15 cellular contexts compared by ENCODE assay signal in the genomic region with DNA sequence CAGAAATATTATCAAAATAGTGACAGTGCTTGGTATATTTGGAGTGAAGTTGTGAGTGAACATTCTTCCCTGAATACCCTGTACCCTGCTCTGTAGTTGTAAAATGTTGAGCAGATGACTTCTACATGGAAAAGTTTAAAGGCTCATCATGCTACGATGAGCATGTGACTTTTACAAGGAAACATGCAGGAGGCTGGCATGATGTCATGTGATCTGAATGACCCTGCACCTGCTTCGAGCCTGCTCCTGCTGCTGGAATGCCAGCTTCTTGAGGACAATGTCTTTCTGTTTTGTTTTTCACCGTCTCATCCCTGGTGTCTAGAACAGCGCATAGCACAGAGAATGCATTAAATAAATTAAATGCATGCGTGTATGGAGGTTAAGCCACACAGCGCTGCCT. TPM values are rescaled to one million over a fixed set of nuclear protein-coding genes. Genes with fewer than 3 reads are reported as not detected.
DNase-seq lines count a peak whose midpoint lies in the region; ATAC-seq, FAIRE-seq and TF ChIP-seq lines count a peak whose summit lies in the region.
"Had no signal": no experiment of that assay in that cellular context is flagged by ENCODE, and none has a peak within 500 bp of the region (broad histone marks: within the 10 kb centered on the region; RNA-seq: fewer than 3 reads in every experiment).

No MANE protein-coding gene starts in this region.

- H3K4me3 ChIP-seq in IMR-90 (ENCODE audit: insufficient read depth, low read depth, low read length) (no peak overlapping the region), K562 (no peak overlapping the region), mucosa of descending colon (no peak overlapping the region)
- H3K4me3 ChIP-seq: GM12878 had no signal

- H2BK15ac ChIP-seq in IMR-90 (ENCODE audit: low read depth, low read length), result no peak overlapping the region

- no peak overlapping the region for H2BK5ac ChIP-seq in IMR-90 (ENCODE audit: low read depth, low read length, poor library complexity, severe bottlenecking)

- TF ChIP-seq RAD21 in IMR-90 (IDR thresholded peaks at IDR 0.05; ENCODE audit: low read length) (no peak), K562 (CRISPR knock-in tag; conservative IDR thresholded peaks at IDR 0.05 in 1 of 2, IDR thresholded peaks at IDR 0.05 in 1 of 2) (no peak)

- TF ChIP-seq POLR2A in IMR-90 (IDR thresholded peaks at IDR 0.05; ENCODE audit: low read depth, low read length) (no peak), K562 (conservative IDR thresholded peaks at IDR 0.05) (no peak)

- H3K79me1 ChIP-seq in IMR-90 (ENCODE audit: low read depth in 1 of 2, low read length in 2 of 2), result peaks cover 13 to 42% of the 10 kb centered on the region in 2 experiments; a peak in 3 of 4 replicates

- H3K14ac ChIP-seq in IMR-90 (replicated peaks; ENCODE audit: low read depth, low read length), result 0 out of 2 replicates have a peak overlapping the region, but pooled peaks have one; percentile 31

- H3K79me2 ChIP-seq in K562 (ENCODE audit: control insufficient read depth, insufficient read depth, low read length), result no peaks in the 10 kb centered on the region

- peak overlapping the region; percentile 10 for H2AK9ac ChIP-seq in IMR-90 (replicated peaks; ENCODE audit: low read depth, low read length, poor library complexity)

- peaks cover 28% of the 10 kb centered on the region for H3K36me3 Mint-ChIP-seq in Calu3 (ENCODE audit: insufficient read depth, unreplicated experiment)
- H3K36me3 Mint-ChIP-seq in stimulated activated effector memory CD8-positive, alpha-beta T cell treated with anti-CD3 and anti-CD28 coated beads, Interleukin-12 subunit alpha, Interleukin-12 subunit beta, amount 100 ng/mL, for 72 hours, result peaks cover 6% of the 10 kb centered on the region

- no peak for FAIRE-seq in K562 (lab: Jason Lieb, UNC)
- FAIRE-seq: GM12878, GM19239 had no signal

- H2BK120ac ChIP-seq in IMR-90 (ENCODE audit: low read depth, low read length), result peak overlapping the region; percentile 65

- POLR2A ChIA-PET in IMR-90 (lab: Charles Lee; ENCODE audit: unreplicated experiment), result no interaction called here
- POLR2A ChIA-PET in K562 (lab: Yijun Ruan, JAX), result no interaction called here

- H3K4me2 ChIP-seq in IMR-90 (ENCODE audit: low read depth, low read length), result no peak overlapping the region
- no peak overlapping the region for H3K4me2 ChIP-seq in K562 (ENCODE audit: insufficient read depth, low read length)

- BruUV-seq in Calu3 (replicated peaks; lab: Mats Ljungman, UMichigan), result no TSS peak
- no TSS peak for BruUV-seq in IMR-90 (replicated peaks; lab: Mats Ljungman, UMichigan)
- no TSS peak for BruUV-seq in K562 (replicated peaks; lab: Mats Ljungman, UMichigan)

- no peak overlapping the region for H3K56ac ChIP-seq in IMR-90 (ENCODE audit: extremely low read depth, insufficient read depth, low read length)

- peak; percentile 23 for DNase-seq in Calu3
- DNase-seq in IMR-90, result no peak
- DNase-seq in K562 (ENCODE audit: extremely low read depth in 1 of 4, low spot score in 3 of 4), result no peak
- peak in 2 of 3 donors; percentile 30 to 43 for DNase-seq in mucosa of descending colon
- no peak for DNase-seq in stimulated activated effector memory CD8-positive, alpha-beta T cell treated with anti-CD3 and anti-CD28 coated beads, Interleukin-12 subunit alpha, Interleukin-12 subunit beta, amount 100 ng/mL, for 72 hours (ENCODE audit: low spot score in 2 of 2)
- no peak for DNase-seq in GM13976 (ENCODE audit: low spot score)
- DNase-seq: Karpas-422, NCI-H1105 treated with DMSO at 0.1 percent for 48 hours, NCI-H187, NCI-H82 had no signal

- peak overlapping the region; percentile 34 for H3K27ac Mint-ChIP-seq in Calu3 (ENCODE audit: unreplicated experiment)
- no peak overlapping the region for H3K27ac Mint-ChIP-seq in stimulated activated effector memory CD8-positive, alpha-beta T cell treated with anti-CD3 and anti-CD28 coated beads, Interleukin-12 subunit alpha, Interleukin-12 subunit beta, amount 100 ng/mL, for 72 hours

- no peak overlapping the region for H3K4me3 Mint-ChIP-seq in Calu3 (ENCODE audit: low read depth, unreplicated experiment)
- no peak overlapping the region for H3K4me3 Mint-ChIP-seq in stimulated activated effector memory CD8-positive, alpha-beta T cell treated with anti-CD3 and anti-CD28 coated beads, Interleukin-12 subunit alpha, Interleukin-12 subunit beta, amount 100 ng/mL, for 72 hours
- H3K4me3 Mint-ChIP-seq: CD14-positive monocyte had no signal

- H4K20me1 ChIP-seq in IMR-90 (ENCODE audit: insufficient read depth, low read length) (no peaks in the 10 kb centered on the region; the same call in 1 of the 2 replicates), K562 (replicated peaks; ENCODE audit: control insufficient read depth, insufficient read depth, low read length) (0 out of 2 replicates have a peak, but pooled peaks cover 8% of the 10 kb centered on the region)

- H3K4ac ChIP-seq in IMR-90 (ENCODE audit: low read depth, low read length), result peak overlapping the region; percentile 37

- dilution Hi-C loops in IMR-90 (cut with HindIII; ENCODE audit: low sequenced_read_pairs, unreplicated experiment), result no loop called here

- H2AK5ac ChIP-seq in IMR-90 (ENCODE audit: low read depth, low read length), result peak overlapping the region; percentile 31; the same call in 1 of the 2 replicates

- H3K4me1 Mint-ChIP-seq in Calu3 (ENCODE audit: low read depth, unreplicated experiment), result peaks cover 27% of the 10 kb centered on the region
- H3K4me1 Mint-ChIP-seq in stimulated activated effector memory CD8-positive, alpha-beta T cell treated with anti-CD3 and anti-CD28 coated beads, Interleukin-12 subunit alpha, Interleukin-12 subunit beta, amount 100 ng/mL, for 72 hours, result peaks cover 8% of the 10 kb centered on the region

- no peak overlapping the region; a peak in 1 of 4 replicates for H4K8ac ChIP-seq in IMR-90 (ENCODE audit: low read depth in 2 of 2, low read length in 2 of 2)

- no peak for ATAC-seq in IMR-90 (ENCODE audit: low read depth)
- ATAC-seq in K562, result no peak
- peak; percentile 31 for ATAC-seq in mucosa of descending colon
- no peak for ATAC-seq in GM18519 (IDR thresholded peaks at IDR 0.05; ENCODE audit: low FRiP score, unreplicated experiment)
- ATAC-seq in stimulated activated effector memory CD8-positive, alpha-beta T cell treated with anti-CD3 and anti-CD28 coated beads, Interleukin-12 subunit alpha, Interleukin-12 subunit beta, amount 100 ng/mL, for 72 hours, result no peak
- no peak for ATAC-seq in GM21619 (IDR thresholded peaks at IDR 0.05; ENCODE audit: unreplicated experiment)
- ATAC-seq: GM12878 had no signal

- H3K9me1 ChIP-seq in IMR-90 (ENCODE audit: insufficient read depth, low read length) (peaks cover 29% of the 10 kb centered on the region), K562 (ENCODE audit: control insufficient read depth, insufficient read depth, low read length) (no peaks in the 10 kb centered on the region)

- intact Hi-C loops in Calu3 (cut with micrococcal nuclease; ENCODE audit: unreplicated experiment) (loop anchor here (2.0 kb wide), 1 partner anchor 43 kb away; no protein-coding TSS in a partner anchor), IMR-90 (cut with micrococcal nuclease) (no loop called here), K562 (cut with micrococcal nuclease) (loop anchor here (10.0 kb wide), 1 partner anchor 103 kb away; no protein-coding TSS in a partner anchor), mucosa of descending colon (cut with DNase I, micrococcal nuclease) (loop anchor here in 1 of 2 donors (10.0 kb wide), 3 partner anchors 63 to 147 kb away; no protein-coding TSS in a partner anchor)

- H3K4me1 ChIP-seq in IMR-90 (ENCODE audit: control insufficient read depth, insufficient read depth, low read length) (peaks cover 18% of the 10 kb centered on the region; the same call in 1 of the 2 replicates), K562 (replicated peaks in 1 of 2; ENCODE audit: control insufficient read depth in 2 of 2, insufficient read depth in 2 of 2, low read length in 2 of 2) (peaks cover 0 to 16% of the 10 kb centered on the region in 2 experiments; a peak in 2 of 5 replicates), mucosa of descending colon (ENCODE audit: low read depth) (peaks cover 8% of the 10 kb centered on the region)

- H3K36me3 ChIP-seq in IMR-90 (ENCODE audit: control insufficient read depth, insufficient read depth, low read length) (no peaks in the 10 kb centered on the region), K562 (ENCODE audit: control insufficient read depth, insufficient read depth, low read length) (no peaks in the 10 kb centered on the region), mucosa of descending colon (ENCODE audit: low read depth) (no peaks in the 10 kb centered on the region)

- H3K27me3 Mint-ChIP-seq in Calu3 (ENCODE audit: unreplicated experiment), result no peaks in the 10 kb centered on the region

- 0 out of 2 replicates have a peak overlapping the region, but pooled peaks have one; percentile 42 for H2BK20ac ChIP-seq in IMR-90 (ENCODE audit: low read depth, low read length)

- no CpG with 5 or more reads among the region's 6 CpGs for WGBS in IMR-90 (ENCODE audit: extremely low coverage in 2 of 2, insufficient read length in 1 of 2), 2 experiments
- 30% methylated on average over 6 of the region's 6 CpGs for WGBS in K562 (ENCODE audit: insufficient coverage, low coverage, missing lambda C conversion rate)

- no peak overlapping the region for H4K5ac ChIP-seq in IMR-90 (ENCODE audit: low read depth, low read length)

- H3K18ac ChIP-seq in IMR-90 (ENCODE audit: low read depth, low read length), result no peak overlapping the region

- H3K27ac ChIP-seq in IMR-90 (ENCODE audit: insufficient read depth, low read length) (no peak overlapping the region), K562 (ENCODE audit: extremely low read depth, low read depth, low read length) (no peak overlapping the region)

- H2AFZ ChIP-seq in IMR-90 (replicated peaks; ENCODE audit: low read length, poor library complexity) (no peak overlapping the region), K562 (ENCODE audit: low read depth, low read length) (no peak overlapping the region)

- TF ChIP-seq EP300 in K562 (IDR thresholded peaks at IDR 0.05; ENCODE audit: low read length), result no peak

- CTCF ChIA-PET in Calu3 (lab: Charles Lee), result interaction anchor here (1.0 to 1.8 kb wide), 3 partner anchors 14 to 59 kb away, joined by 3 to 6 read pairs (median 5); no protein-coding TSS in a partner anchor
- CTCF ChIA-PET in IMR-90 (lab: Yijun Ruan, JAX), result no interaction called here
- CTCF ChIA-PET in K562 (lab: Yijun Ruan, JAX; ENCODE audit: low intra/inter-chr PET ratio), result no interaction called here

- TF ChIP-seq CTCF in Calu3 (IDR thresholded peaks at IDR 0.05; ENCODE audit: unreplicated experiment) (no peak), IMR-90 (conservative IDR thresholded peaks at IDR 0.05; ENCODE audit: low read depth, low read length) (no peak), K562 (IDR thresholded peaks at IDR 0.05 in 2 of 3, conservative IDR thresholded peaks at IDR 0.05 in 1 of 3; ENCODE audit: insufficient read depth in 2 of 3, low read depth in 1 of 3, low read length in 3 of 3) (no peak), mucosa of descending colon (IDR thresholded peaks at IDR 0.05) (no peak), GM13976 (IDR thresholded peaks at IDR 0.05; ENCODE audit: borderline replicate concordance, control extremely low read depth, extremely low read depth, insufficient read depth, missing control alignments) (no peak)

- in situ Hi-C loops in IMR-90 (cut with MboI; ENCODE audit: low sequenced_read_pairs) (no loop called here), K562 (cut with MboI) (no loop called here), GM13976 (cut with MboI; ENCODE audit: low sequenced_read_pairs, unreplicated experiment) (no loop called here)

- H3K27me3 ChIP-seq in IMR-90 (ENCODE audit: control insufficient read depth, insufficient read depth, low read length) (no peaks in the 10 kb centered on the region), K562 (ENCODE audit: control insufficient read depth in 2 of 2, insufficient read depth in 2 of 2, low read length in 2 of 2) (peaks cover 8 to 37% of the 10 kb centered on the region in 2 experiments; a peak in 4 of 5 replicates)

- H3K9ac ChIP-seq in IMR-90 (ENCODE audit: low read depth, low read length) (no peak overlapping the region), K562 (ENCODE audit: insufficient read depth in 1 of 2, low read depth in 2 of 2, low read length in 2 of 2) (no peak overlapping the region)

- peaks cover 3% of the 10 kb centered on the region for H3K9me3 Mint-ChIP-seq in Calu3 (ENCODE audit: low read depth, unreplicated experiment)
- peaks cover 5% of the 10 kb centered on the region for H3K9me3 Mint-ChIP-seq in stimulated activated effector memory CD8-positive, alpha-beta T cell treated with anti-CD3 and anti-CD28 coated beads, Interleukin-12 subunit alpha, Interleukin-12 subunit beta, amount 100 ng/mL, for 72 hours

- no peak overlapping the region for H4K91ac ChIP-seq in IMR-90 (ENCODE audit: insufficient read depth, low read depth, low read length)

- no peak overlapping the region for H3K23ac ChIP-seq in IMR-90 (ENCODE audit: low read depth, low read length)

- H3K9me3 ChIP-seq in IMR-90 (ENCODE audit: control insufficient read depth, insufficient read depth, low read length), result 0 out of 2 replicates have a peak, but pooled peaks cover 2% of the 10 kb centered on the region
- no peaks in the 10 kb centered on the region for H3K9me3 ChIP-seq in K562 (replicated peaks; ENCODE audit: control insufficient read depth, insufficient read depth, low read depth, low read length)
- no peaks in the 10 kb centered on the region for H3K9me3 ChIP-seq in mucosa of descending colon

RNA-seq across cellular contexts. Expression of gene INPP5A, which starts 5.4 kb away (rescaled TPM):
- total RNA-seq in Calu3 (2022), result 16.5 and 16.6 TPM in 2 replicates
- total RNA-seq in IMR-90 (2012; rRNA removed), result 31.7 and 36.7 TPM in 2 replicates
- polyA plus RNA-seq in IMR-90 (2012; rRNA removed), result 20.6 and 21.4 TPM in 2 replicates
- polyA plus RNA-seq in IMR-90 (2012; cell fraction: cytosol; rRNA removed), result 15.9 and 20.4 TPM in 2 replicates
- 12.2 and 16.8 TPM in 2 replicates for polyA plus RNA-seq in IMR-90 (2012; cell fraction: nucleus; rRNA removed; ENCODE audit: low replicate concordance)
- 19.4 and 30.3 TPM in 2 replicates for total RNA-seq in K562 (2011; cell fraction: chromatin; rRNA removed; ENCODE audit: low replicate concordance)
- 11.8 and 18.4 TPM in 2 replicates for total RNA-seq in K562 (2011; cell fraction: nucleolus; rRNA removed)
- total RNA-seq in K562 (2011; cell fraction: nucleoplasm; rRNA removed), result 9.5 and 13.8 TPM in 2 replicates
- 8.8 TPM in 2 replicates for total RNA-seq in K562 (2014; rRNA removed)
- total RNA-seq in K562 (2014; rRNA removed; fragmentation: Illumina TruSeq; extraction: Trizol), result 8.6 and 9.4 TPM in 2 replicates
- total RNA-seq in K562 (2015; rRNA removed; fragmentation: Illumina TruSeq; extraction: Trizol), result 9.0 TPM in 2 replicates
- 10.1 and 11.6 TPM in 2 replicates for total RNA-seq in K562 (2021)
- 7.2 and 8.4 TPM in 2 replicates for polyA plus RNA-seq in K562 (2011; rRNA removed)
- 6.2 and 7.7 TPM in 2 replicates for polyA plus RNA-seq in K562 (2011; cell fraction: cytosol; rRNA removed)
- 8.2 and 10.5 TPM in 2 replicates for polyA plus RNA-seq in K562 (2011; cell fraction: nucleus; rRNA removed)
- polyA plus RNA-seq in K562 (2012), result 8.3 and 11.6 TPM in 2 replicates
- polyA plus RNA-seq in K562 (2014; fragmentation: Illumina TruSeq; extraction: Trizol), result 6.5 and 7.7 TPM in 2 replicates
- polyA plus RNA-seq in K562 (2014; fragmentation: Nextera tagmentation; extraction: Ambion mirVana), result 1 to 10 TPM in 1 of 2 experiments, under 1 TPM in 1; 0.66 to 1.1 TPM
- 6.9 and 7.5 TPM in 2 replicates for polyA plus RNA-seq in K562 (2014; rRNA removed)
- polyA minus RNA-seq in K562 (2011; rRNA and poly(A)+ RNA removed), result 11.0 and 11.2 TPM in 2 replicates
- 7.9 and 8.2 TPM in 2 replicates for polyA minus RNA-seq in K562 (2011; cell fraction: cytosol; rRNA and poly(A)+ RNA removed)
- polyA minus RNA-seq in K562 (2011; cell fraction: nucleus; rRNA and poly(A)+ RNA removed), result 11.3 and 16.6 TPM in 2 replicates
- total RNA-seq in mucosa of descending colon, result 10 to 100 TPM; 31.7 to 92.8 (median 32.0) TPM

Comparison
In these comparisons a context has a peak if more than half of its experiments do, and no peak if none do; other contexts are left out.
1. DNase-seq: peak in Calu3 (single experiment) and mucosa of descending colon (2 of 3); none in IMR-90 (single experiment), K562 (0 of 4), stimulated activated effector memory CD8-positive, alpha-beta T cell treated with anti-CD3 and anti-CD28 coated beads, Interleukin-12 subunit alpha, Interleukin-12 subunit beta, amount 100 ng/mL, for 72 hours (0 of 2) and GM13976 (single experiment).